In the genomic region with DNA sequence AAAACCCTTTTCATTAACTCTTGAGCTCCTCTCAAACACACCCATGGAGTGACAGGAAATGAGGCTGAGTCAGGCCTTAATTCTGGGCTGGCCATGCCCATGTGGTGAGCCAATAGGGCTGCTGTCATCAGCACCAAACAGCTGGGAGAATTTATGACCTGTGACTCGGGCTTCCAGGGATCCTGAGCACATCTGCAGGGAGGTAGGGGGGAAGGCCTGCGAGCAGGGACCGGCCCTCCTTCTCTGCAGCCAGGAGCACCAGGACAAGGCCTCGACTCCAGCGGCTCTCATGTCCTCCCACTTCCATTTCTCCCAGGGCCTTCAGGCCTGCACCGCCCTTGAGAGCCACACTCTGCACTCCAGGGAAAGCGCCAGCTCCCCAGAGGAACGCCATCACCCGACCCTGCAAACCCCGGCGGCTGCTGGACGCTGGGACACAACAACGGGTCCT, we compare ENCODE assay signal across 10 cellular contexts. TPM values are rescaled to one million over a fixed set of nuclear protein-coding genes. Genes with fewer than 3 reads are reported as not detected.
DNase-seq lines count a peak whose midpoint lies in the region; ATAC-seq and TF ChIP-seq lines count a peak whose summit lies in the region.
"Had no signal": no experiment of that assay in that cellular context is flagged by ENCODE, and none has a peak within 500 bp of the region (broad histone marks: within the 10 kb centered on the region; RNA-seq: fewer than 3 reads in every experiment).

No MANE protein-coding gene starts in this region.

- ATAC-seq in HCT116 = peak; percentile 72
- ATAC-seq in HG03196 (IDR thresholded peaks at IDR 0.05; ENCODE audit: unreplicated experiment) = no peak
- no peak for ATAC-seq in HG02588 (IDR thresholded peaks at IDR 0.05; ENCODE audit: unreplicated experiment)

- CTCF ChIA-PET in HCT116 (lab: Charles Lee) = interaction anchor here (0.7 to 1.4 kb wide), 3 partner anchors 16 to 140 kb away, joined by 3 to 4 read pairs (median 4); no protein-coding TSS in a partner anchor

- RAD21 ChIA-PET in HCT116 (lab: Charles Lee; ENCODE audit: low non-redundant PET in 1 of 2, low total read pairs in 2 of 2, uncharacterized antibody in 2 of 2, unreplicated experiment in 2 of 2) = no interaction called here

- no peaks in the 10 kb centered on the region for H3K9me2 ChIP-seq in HCT116 (ENCODE audit: insufficient read depth)

- intact Hi-C loops in HCT116 (cut with micrococcal nuclease) (no loop called here), tibial artery (cut with DNase I; ENCODE audit: low total_unique reads) (no loop called here)

- H4K20me1 ChIP-seq in HCT116 (ENCODE audit: insufficient read depth) = peaks cover 5% of the 10 kb centered on the region

- no TSS peak for BruUV-seq in HCT116 (replicated peaks; lab: Mats Ljungman, UMichigan)

- no peak overlapping the region for H3K9ac ChIP-seq in HCT116 (ENCODE audit: low read length)

- no peak overlapping the region for H3K27ac ChIP-seq in HCT116 (ENCODE audit: low read depth, low read length)
- peak overlapping the region; percentile 2; the same call in 1 of the 2 replicates for H3K27ac ChIP-seq in SJSA1
- peak overlapping the region; percentile 31 to 38 for H3K27ac ChIP-seq in tibial artery

- peaks cover 35 to 43% of the 10 kb centered on the region in 2 experiments for H3K4me1 ChIP-seq in HCT116 (ENCODE audit: control insufficient read depth in 1 of 2, insufficient read depth in 2 of 2, low read length in 2 of 2)
- peaks cover 40% of the 10 kb centered on the region for H3K4me1 ChIP-seq in SJSA1 (replicated peaks)
- H3K4me1 ChIP-seq in tibial artery = peaks cover 0 to 35% (median 25%) of the 10 kb centered on the region in 4 donors

- POLR2A ChIA-PET in HCT116 (lab: Charles Lee) = no interaction called here

- no peak for TF ChIP-seq POLR2A in HCT116 (IDR thresholded peaks at IDR 0.05; ENCODE audit: borderline replicate concordance, extremely low read depth, insufficient read depth, insufficient read length)

- H3K9me3 ChIP-seq in HCT116 (ENCODE audit: control insufficient read depth in 1 of 2, insufficient read depth in 1 of 2, low read depth in 1 of 2, low read length in 2 of 2) (no peaks in the 10 kb centered on the region), SJSA1 (replicated peaks) (no peaks in the 10 kb centered on the region), tibial artery (no peaks in the 10 kb centered on the region)

- TF ChIP-seq CTCF in HCT116 (IDR thresholded peaks at IDR 0.05 in 2 of 3, conservative IDR thresholded peaks at IDR 0.05 in 1 of 3; ENCODE audit: borderline replicate concordance in 1 of 3, insufficient read depth in 1 of 3, low read depth in 2 of 3, low read length in 2 of 3) (no peak), tibial artery (IDR thresholded peaks at IDR 0.05) (no peak)

- no peak overlapping the region for H2AFZ ChIP-seq in HCT116 (ENCODE audit: low read depth, low read length, poor library complexity, severe bottlenecking)

- H3K4me2 ChIP-seq in HCT116 (ENCODE audit: low read length) = peak overlapping the region; percentile 67

- no peak overlapping the region for H3K4me3 ChIP-seq in HCT116 (replicated peaks in 1 of 2; ENCODE audit: low read depth in 1 of 2, low read length in 2 of 2)
- H3K4me3 ChIP-seq in SJSA1 = no peak overlapping the region
- H3K4me3 ChIP-seq in tibial artery = no peak overlapping the region

- no peaks in the 10 kb centered on the region for H3K27me3 ChIP-seq in HCT116 (ENCODE audit: insufficient read depth, low read length)
- H3K27me3 ChIP-seq in SJSA1 (replicated peaks) = no peaks in the 10 kb centered on the region
- no peaks in the 10 kb centered on the region for H3K27me3 ChIP-seq in tibial artery

- peaks cover 66% of the 10 kb centered on the region; the same call in 1 of the 2 replicates for H3K79me2 ChIP-seq in HCT116 (ENCODE audit: insufficient read depth, low read length)

- H3K36me3 ChIP-seq in HCT116 (ENCODE audit: control insufficient read depth in 1 of 2, insufficient read depth in 2 of 2, low read length in 2 of 2) = peaks cover 16 to 24% of the 10 kb centered on the region in 2 experiments; a peak in 3 of 4 replicates
- no peaks in the 10 kb centered on the region for H3K36me3 ChIP-seq in SJSA1
- peaks cover 0 to 42% (median 6%) of the 10 kb centered on the region in 3 donors for H3K36me3 ChIP-seq in tibial artery

- no peak for TF ChIP-seq RAD21 in HCT116 (IDR thresholded peaks at IDR 0.05; ENCODE audit: low read depth)

- no peak for DNase-seq in HCT116 (ENCODE audit: low read depth, low spot score)
- DNase-seq in SJSA1 (ENCODE audit: low read depth in 1 of 2, low spot score in 2 of 2) = peak; percentile 44 to 66
- peak; percentile 77 for DNase-seq in glomerular visceral epithelial cell (ENCODE audit: extremely low spot score)
- no peak for DNase-seq in tibial artery
- no peak for DNase-seq in activated gamma-delta T cell treated with Interleukin-2 at 50 U/mL for 16 hours
- no peak for DNase-seq in NCI-H2029 treated with DMSO at 0.1 percent for 48 hours (lab: John Stamatoyannopoulos, UW)
- DNase-seq: activated CD4-positive, alpha-beta T cell treated with anti-CD3 and anti-CD28 coated beads for 1 hour; NCI-H748 treated with DMSO at 0.1 percent for 48 hours had no signal

TF ChIP-seq in HCT116, 20 proteins besides CTCF, POLR2A, EP300 and RAD21:
- TF ChIP-seq TCF7L2 (IDR thresholded peaks at IDR 0.05; ENCODE audit: borderline replicate concordance, extremely low read depth, insufficient read depth, insufficient read length) (no peak), SP1 (IDR thresholded peaks at IDR 0.05; ENCODE audit: low read depth) (peak; percentile 13; the same call in 1 of the 2 replicates), EZH2phosphoT487 (IDR thresholded peaks at IDR 0.05; ENCODE audit: borderline replicate concordance) (no peak), ELF1 (IDR thresholded peaks at IDR 0.05; ENCODE audit: borderline replicate concordance, low read depth) (no peak), ZNF274 (IDR thresholded peaks at IDR 0.05; ENCODE audit: low read depth, low read length) (no peak), CBX3 (IDR thresholded peaks at IDR 0.05; ENCODE audit: low read depth) (no peak), CEBPB (IDR thresholded peaks at IDR 0.05; ENCODE audit: low read depth) (peak; percentile 36; the same call in 1 of the 2 replicates), JUND (IDR thresholded peaks at IDR 0.05) (peak; percentile 53), FOSL1 (IDR thresholded peaks at IDR 0.05; ENCODE audit: low read depth) (peak; percentile 27; the same call in 1 of the 2 replicates), SIN3A (IDR thresholded peaks at IDR 0.05; ENCODE audit: low read depth) (peak; percentile 53; the same call in 1 of the 2 replicates)
- TF ChIP-seq, protein P1, sequence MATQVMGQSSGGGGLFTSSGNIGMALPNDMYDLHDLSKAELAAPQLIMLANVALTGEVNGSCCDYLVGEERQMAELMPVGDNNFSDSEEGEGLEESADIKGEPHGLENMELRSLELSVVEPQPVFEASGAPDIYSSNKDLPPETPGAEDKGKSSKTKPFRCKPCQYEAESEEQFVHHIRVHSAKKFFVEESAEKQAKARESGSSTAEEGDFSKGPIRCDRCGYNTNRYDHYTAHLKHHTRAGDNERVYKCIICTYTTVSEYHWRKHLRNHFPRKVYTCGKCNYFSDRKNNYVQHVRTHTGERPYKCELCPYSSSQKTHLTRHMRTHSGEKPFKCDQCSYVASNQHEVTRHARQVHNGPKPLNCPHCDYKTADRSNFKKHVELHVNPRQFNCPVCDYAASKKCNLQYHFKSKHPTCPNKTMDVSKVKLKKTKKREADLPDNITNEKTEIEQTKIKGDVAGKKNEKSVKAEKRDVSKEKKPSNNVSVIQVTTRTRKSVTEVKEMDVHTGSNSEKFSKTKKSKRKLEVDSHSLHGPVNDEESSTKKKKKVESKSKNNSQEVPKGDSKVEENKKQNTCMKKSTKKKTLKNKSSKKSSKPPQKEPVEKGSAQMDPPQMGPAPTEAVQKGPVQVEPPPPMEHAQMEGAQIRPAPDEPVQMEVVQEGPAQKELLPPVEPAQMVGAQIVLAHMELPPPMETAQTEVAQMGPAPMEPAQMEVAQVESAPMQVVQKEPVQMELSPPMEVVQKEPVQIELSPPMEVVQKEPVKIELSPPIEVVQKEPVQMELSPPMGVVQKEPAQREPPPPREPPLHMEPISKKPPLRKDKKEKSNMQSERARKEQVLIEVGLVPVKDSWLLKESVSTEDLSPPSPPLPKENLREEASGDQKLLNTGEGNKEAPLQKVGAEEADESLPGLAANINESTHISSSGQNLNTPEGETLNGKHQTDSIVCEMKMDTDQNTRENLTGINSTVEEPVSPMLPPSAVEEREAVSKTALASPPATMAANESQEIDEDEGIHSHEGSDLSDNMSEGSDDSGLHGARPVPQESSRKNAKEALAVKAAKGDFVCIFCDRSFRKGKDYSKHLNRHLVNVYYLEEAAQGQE (IDR thresholded peaks at IDR 0.05; ENCODE audit: low read depth) = no peak
- TF ChIP-seq, protein P2, sequence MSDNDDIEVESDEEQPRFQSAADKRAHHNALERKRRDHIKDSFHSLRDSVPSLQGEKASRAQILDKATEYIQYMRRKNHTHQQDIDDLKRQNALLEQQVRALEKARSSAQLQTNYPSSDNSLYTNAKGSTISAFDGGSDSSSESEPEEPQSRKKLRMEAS (IDR thresholded peaks at IDR 0.05) = peak; percentile 51
- TF ChIP-seq, protein P3, sequence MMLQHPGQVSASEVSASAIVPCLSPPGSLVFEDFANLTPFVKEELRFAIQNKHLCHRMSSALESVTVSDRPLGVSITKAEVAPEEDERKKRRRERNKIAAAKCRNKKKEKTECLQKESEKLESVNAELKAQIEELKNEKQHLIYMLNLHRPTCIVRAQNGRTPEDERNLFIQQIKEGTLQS (IDR thresholded peaks at IDR 0.05) = peak; percentile 47; the same call in 1 of the 2 replicates

RNA-seq across cellular contexts. Expression of a gene that starts 14.6 kb away (rescaled TPM):
- total RNA-seq in HCT116 (2021; ENCODE audit: unreplicated experiment) = 9.9 TPM
- 8.2 and 11.1 TPM in 2 replicates for polyA plus RNA-seq in HCT116 (2012)
- 0.47 and 1.7 TPM in 2 replicates for total RNA-seq in SJSA1 (2014; rRNA removed; shearing (Covaris generic))

Comparison
In these comparisons a context has a peak if more than half of its experiments do, and no peak if none do; other contexts are left out.
1. DNase-seq: peak in SJSA1 (2 of 2) and glomerular visceral epithelial cell (single experiment); none in HCT116 (single experiment), tibial artery (0 of 2), activated gamma-delta T cell treated with Interleukin-2 at 50 U/mL for 16 hours (single experiment) and NCI-H2029 treated with DMSO at 0.1 percent for 48 hours (single experiment).